Comparison of ENCODE assay signal across 3 cellular contexts in genomic region chr5:14986413-14986812, GRCh38.
"Had no signal": no experiment of that assay in that cellular context is flagged by ENCODE, and none has a peak within 500 bp of the region (broad histone marks: within the 10 kb centered on the region; RNA-seq: fewer than 3 reads in every experiment).

No MANE protein-coding gene starts in this region.

- ATAC-seq: GM12878 had no signal

- DNase-seq: GDM1, GF-D8 had no signal

- H3K4me3 ChIP-seq: GM12878 had no signal
